In genomic region chr12:132356686-132357622, GRCh38 we compare ENCODE assay signal across 11 cellular contexts. TPM values are rescaled to one million over a fixed set of nuclear protein-coding genes. Genes with fewer than 3 reads are reported as not detected.
DNase-seq lines count a peak whose midpoint lies in the region; ATAC-seq and TF ChIP-seq lines count a peak whose summit lies in the region.
"Had no signal": no experiment of that assay in that cellular context is flagged by ENCODE, and none has a peak within 500 bp of the region (broad histone marks: within the 10 kb centered on the region; RNA-seq: fewer than 3 reads in every experiment).

No MANE protein-coding gene starts in this region.

- in situ Hi-C loops in SK-MEL-5 (cut with HindIII; ENCODE audit: low pct_unique_long_range_greater_than_20kb, low sequenced_read_pairs) = no loop called here

- no peak for ATAC-seq in activated CD8-positive, alpha-beta memory T cell treated with anti-CD3 and anti-CD28 coated beads, Interleukin-2, amount 10 ng/mL, durations not matched to agents 7 days and 5 days
- peak; percentile 51 for ATAC-seq in gastroesophageal sphincter
- ATAC-seq in effector memory CD8-positive, alpha-beta T cell (replicated peaks) = no peak
- ATAC-seq in GM21447 (IDR thresholded peaks at IDR 0.05; ENCODE audit: unreplicated experiment) = no peak
- ATAC-seq: psoas muscle had no signal

- H3K4me1 ChIP-seq in gastroesophageal sphincter = no peaks in the 10 kb centered on the region
- H3K4me1 ChIP-seq: psoas muscle had no signal

- H3K27me3 ChIP-seq in gastroesophageal sphincter = peaks cover 64% of the 10 kb centered on the region

- peaks cover 7% of the 10 kb centered on the region for H3K9me3 Mint-ChIP-seq in activated CD8-positive, alpha-beta memory T cell treated with anti-CD3 and anti-CD28 coated beads, Interleukin-2, amount 10 ng/mL, durations not matched to agents 7 days and 5 days (ENCODE audit: low read depth)
- peaks cover 0 to 2% of the 10 kb centered on the region in 2 donors for H3K9me3 Mint-ChIP-seq in effector memory CD8-positive, alpha-beta T cell
- H3K9me3 Mint-ChIP-seq: CD8-positive, alpha-beta memory T cell had no signal

- H3K4me3 ChIP-seq in gastroesophageal sphincter = no peak overlapping the region
- H3K4me3 ChIP-seq: psoas muscle had no signal

- 15 to 69% methylated on average over 8 of the region's 37 CpGs for WGBS in gastroesophageal sphincter (ENCODE audit: low coverage in 1 of 2), 2 donors

- H3K27me3 Mint-ChIP-seq in activated CD8-positive, alpha-beta memory T cell treated with anti-CD3 and anti-CD28 coated beads, Interleukin-2, amount 10 ng/mL, durations not matched to agents 7 days and 5 days = no peaks in the 10 kb centered on the region
- no peaks in the 10 kb centered on the region for H3K27me3 Mint-ChIP-seq in effector memory CD8-positive, alpha-beta T cell
- H3K27me3 Mint-ChIP-seq: activated naive CD8-positive, alpha-beta T cell had no signal

- no peak for TF ChIP-seq CTCF in gastroesophageal sphincter (IDR thresholded peaks at IDR 0.05)

- TF ChIP-seq POLR2A in gastroesophageal sphincter (IDR thresholded peaks at IDR 0.05) = no peak

- H3K36me3 ChIP-seq in gastroesophageal sphincter = no peaks in the 10 kb centered on the region

- H3K36me3 Mint-ChIP-seq in activated CD8-positive, alpha-beta memory T cell treated with anti-CD3 and anti-CD28 coated beads, Interleukin-2, amount 10 ng/mL, durations not matched to agents 7 days and 5 days = no peaks in the 10 kb centered on the region
- no peaks in the 10 kb centered on the region for H3K36me3 Mint-ChIP-seq in effector memory CD8-positive, alpha-beta T cell (ENCODE audit: insufficient read depth)
- H3K36me3 Mint-ChIP-seq: activated naive CD8-positive, alpha-beta T cell; CD8-positive, alpha-beta memory T cell had no signal

- CTCF ChIA-PET in activated CD8-positive, alpha-beta memory T cell treated with anti-CD3 and anti-CD28 coated beads, Interleukin-2, amount 10 ng/mL, durations not matched to agents 7 days and 5 days (lab: Charles Lee) = no interaction called here

- H3K27ac Mint-ChIP-seq in activated CD8-positive, alpha-beta memory T cell treated with anti-CD3 and anti-CD28 coated beads, Interleukin-2, amount 10 ng/mL, durations not matched to agents 7 days and 5 days = no peak overlapping the region
- H3K27ac Mint-ChIP-seq in effector memory CD8-positive, alpha-beta T cell = no peak overlapping the region
- H3K27ac Mint-ChIP-seq: activated naive CD8-positive, alpha-beta T cell had no signal

- DNase-seq in activated CD8-positive, alpha-beta memory T cell treated with anti-CD3 and anti-CD28 coated beads, Interleukin-2, amount 50 U/mL, for 4 hours = peak; percentile 13
- no peak for DNase-seq in activated CD8-positive, alpha-beta memory T cell treated with anti-CD3 and anti-CD28 coated beads, Interleukin-2, amount 10 ng/mL, durations not matched to agents 7 days and 5 days
- DNase-seq in SK-MEL-5 (ENCODE audit: low read depth, low spot score) (peak; percentile 35), smooth muscle cell of the brain vasculature (ENCODE audit: low read depth, low spot score) (peak; percentile 36), NCI-H345 (lab: John Stamatoyannopoulos, UW) (no peak)
- DNase-seq in effector memory CD8-positive, alpha-beta T cell = no peak

- no peak for TF ChIP-seq EP300 in gastroesophageal sphincter (IDR thresholded peaks at IDR 0.05)

- H3K9me3 ChIP-seq in gastroesophageal sphincter = peaks cover 0 to 5% (median 0%) of the 10 kb centered on the region in 3 donors
- H3K9me3 ChIP-seq: psoas muscle had no signal

- H3K27ac ChIP-seq in gastroesophageal sphincter = no peak overlapping the region
- H3K27ac ChIP-seq: psoas muscle had no signal

- no peaks in the 10 kb centered on the region for H3K4me1 Mint-ChIP-seq in activated CD8-positive, alpha-beta memory T cell treated with anti-CD3 and anti-CD28 coated beads, Interleukin-2, amount 10 ng/mL, durations not matched to agents 7 days and 5 days
- no peaks in the 10 kb centered on the region for H3K4me1 Mint-ChIP-seq in effector memory CD8-positive, alpha-beta T cell (ENCODE audit: low read depth in 2 of 2)
- H3K4me1 Mint-ChIP-seq: CD8-positive, alpha-beta memory T cell had no signal

- H3K4me3 Mint-ChIP-seq in activated CD8-positive, alpha-beta memory T cell treated with anti-CD3 and anti-CD28 coated beads, Interleukin-2, amount 10 ng/mL, durations not matched to agents 7 days and 5 days = no peak overlapping the region
- no peak overlapping the region for H3K4me3 Mint-ChIP-seq in effector memory CD8-positive, alpha-beta T cell
- H3K4me3 Mint-ChIP-seq: activated naive CD8-positive, alpha-beta T cell; CD8-positive, alpha-beta memory T cell had no signal

RNA-seq across cellular contexts. Expression of gene GALNT9, which starts 27.6 kb away (rescaled TPM):
- not detected for total RNA-seq in activated CD8-positive, alpha-beta memory T cell treated with anti-CD3 and anti-CD28 coated beads, Interleukin-2, amount 10 ng/mL, durations not matched to agents 7 days and 5 days
- total RNA-seq in SK-MEL-5 (2014; rRNA removed; shearing (Covaris generic)) = not detected in 2 replicates
- not detected in 2 replicates for polyA plus RNA-seq in SK-MEL-5 (2015; cell fraction: cytosol; rRNA removed)
- polyA plus RNA-seq in SK-MEL-5 (2015; cell fraction: nucleus; rRNA removed) = not detected in 2 replicates
- 1 to 10 TPM in 1 of 4 donors, not detected in 3; 2.0 TPM for total RNA-seq in gastroesophageal sphincter
- total RNA-seq: psoas muscle had no signal
- polyA plus RNA-seq: CD8-positive, alpha-beta memory T cell had no signal

Comparison
In these comparisons a context has a peak if more than half of its experiments do, and no peak if none do; other contexts are left out.
1. DNase-seq: peak in activated CD8-positive, alpha-beta memory T cell treated with anti-CD3 and anti-CD28 coated beads, Interleukin-2, amount 50 U/mL, for 4 hours (single experiment), SK-MEL-5 (single experiment) and smooth muscle cell of the brain vasculature (single experiment); none in activated CD8-positive, alpha-beta memory T cell treated with anti-CD3 and anti-CD28 coated beads, Interleukin-2, amount 10 ng/mL, durations not matched to agents 7 days and 5 days (single experiment), NCI-H345 (single experiment) and effector memory CD8-positive, alpha-beta T cell (0 of 3).